8 cellular contexts compared by ENCODE assay signal in genomic region chr19:5803441-5803751, GRCh38. TPM values are rescaled to one million over a fixed set of nuclear protein-coding genes. Genes with fewer than 3 reads are reported as not detected.
DNase-seq lines count a peak whose midpoint lies in the region; ATAC-seq and TF ChIP-seq lines count a peak whose summit lies in the region.

No MANE protein-coding gene starts in this region.

- H3K4me3 ChIP-seq in Karpas-422 (ENCODE audit: low read length), result no peak overlapping the region; the same call in 1 of the 2 replicates
- peak overlapping the region in 1 of 4 donors; percentile 34 for H3K4me3 ChIP-seq in tibial nerve

- 2 to 14% methylated on average over 8 of the region's 8 CpGs for WGBS in tibial nerve, 2 donors

- H2AFZ ChIP-seq in Karpas-422 (ENCODE audit: low read length), result peak overlapping the region; percentile 74; the same call in 1 of the 2 replicates

- H3K27me3 Mint-ChIP-seq in natural killer cell (ENCODE audit: low read depth in 2 of 2), result peaks cover 7 to 54% of the 10 kb centered on the region in 2 donors

- H3K4me1 ChIP-seq in Karpas-422 (ENCODE audit: low read length), result peaks cover 10% of the 10 kb centered on the region
- peaks cover 0 to 41% (median 7%) of the 10 kb centered on the region in 4 donors for H3K4me1 ChIP-seq in tibial nerve

- peaks cover 12 to 19% of the 10 kb centered on the region in 2 donors for H3K4me1 Mint-ChIP-seq in natural killer cell

- no peak for TF ChIP-seq EP300 in tibial nerve (IDR thresholded peaks at IDR 0.05)

- intact Hi-C loops in natural killer cell (cut with micrococcal nuclease), result loop anchor here (5.0 kb wide), 1 partner anchor 219 kb away; no protein-coding TSS in a partner anchor

- peak overlapping the region; percentile 38 for H3K4me2 ChIP-seq in Karpas-422 (ENCODE audit: low read depth, low read length, poor library complexity, severe bottlenecking)

- H3K36me3 ChIP-seq in Karpas-422 (ENCODE audit: insufficient read depth, low read length) (no peaks in the 10 kb centered on the region), tibial nerve (no peaks in the 10 kb centered on the region)

- H3K9me2 ChIP-seq in Karpas-422 (replicated peaks; ENCODE audit: insufficient read depth, low read length), result no peaks in the 10 kb centered on the region

- peak overlapping the region; percentile 78 for H3K4me3 Mint-ChIP-seq in natural killer cell

- TF ChIP-seq POLR2A in tibial nerve (IDR thresholded peaks at IDR 0.05), result no peak

- H3K27ac Mint-ChIP-seq in natural killer cell, result peak overlapping the region in 1 of 2 donors; percentile 91

- peak overlapping the region; percentile 23 for H3K27ac ChIP-seq in C4-2B
- no peak overlapping the region for H3K27ac ChIP-seq in Karpas-422 (ENCODE audit: low read length)
- H3K27ac ChIP-seq in tibial nerve, result no peak overlapping the region

- H3K9ac ChIP-seq in Karpas-422 (ENCODE audit: low read length), result no peak overlapping the region

- H3K27me3 ChIP-seq in Karpas-422 (ENCODE audit: low read length), result no peaks in the 10 kb centered on the region
- H3K27me3 ChIP-seq in tibial nerve, result peaks cover 3 to 81% of the 10 kb centered on the region in 2 donors

- DNase-seq in Karpas-422 (no peak), cerebellar cortex (ENCODE audit: low spot score) (peak; percentile 11), natural killer cell (no peak), tibial nerve (ENCODE audit: low spot score in 2 of 2) (no peak), kidney glomerular epithelial cell (lab: John Stamatoyannopoulos, UW) (no peak), NCI-H2196 (lab: John Stamatoyannopoulos, UW; ENCODE audit: unreplicated experiment) (no peak)

- ATAC-seq in natural killer cell, result no peak
- no peak for ATAC-seq in HG03439 (IDR thresholded peaks at IDR 0.05; ENCODE audit: unreplicated experiment)

- no peaks in the 10 kb centered on the region for H4K20me1 ChIP-seq in Karpas-422 (ENCODE audit: insufficient read depth, low read depth, low read length)

- no peaks in the 10 kb centered on the region for H3K9me3 ChIP-seq in Karpas-422 (ENCODE audit: low read length)
- no peaks in the 10 kb centered on the region for H3K9me3 ChIP-seq in tibial nerve

- no peaks in the 10 kb centered on the region for H3K79me2 ChIP-seq in Karpas-422 (ENCODE audit: low read length)

- no peaks in the 10 kb centered on the region for H3K36me3 Mint-ChIP-seq in natural killer cell

- no peak for TF ChIP-seq CTCF in C4-2B (conservative IDR thresholded peaks at IDR 0.05)
- no peak for TF ChIP-seq CTCF in natural killer cell (IDR thresholded peaks at IDR 0.05)
- TF ChIP-seq CTCF in tibial nerve (IDR thresholded peaks at IDR 0.05), result no peak

- H3K9me3 Mint-ChIP-seq in natural killer cell, result no peaks in the 10 kb centered on the region

RNA-seq across cellular contexts. Expression of gene NRTN, which starts 1.5 kb away (rescaled TPM):
- total RNA-seq in Karpas-422 (2014; rRNA removed; shearing (Covaris generic); ENCODE audit: low replicate concordance), result not detected in 2 replicates
- total RNA-seq in natural killer cell (under 1 TPM in 2 of 3 donors, not detected in 1; 0.33 to 0.34 TPM), tibial nerve (not detected)

RNA-seq across cellular contexts. Expression of gene DUS3L, which starts 12.4 kb away (rescaled TPM):
- total RNA-seq in Karpas-422 (2014; rRNA removed; shearing (Covaris generic); ENCODE audit: low replicate concordance), result 21.7 and 34.0 TPM in 2 replicates
- total RNA-seq in natural killer cell (100 to 1,000 TPM; 116 to 140 (median 128) TPM), tibial nerve (10 to 100 TPM; 33.2 to 75.9 (median 54.2) TPM)

RNA-seq across cellular contexts. Expression of gene PRR22, which starts 18.9 kb away (rescaled TPM):
- 0.29 TPM in 1 of 2 replicates, not detected in the other for total RNA-seq in Karpas-422 (2014; rRNA removed; shearing (Covaris generic); ENCODE audit: low replicate concordance)
- total RNA-seq in natural killer cell (1 to 10 TPM; 2.4 to 5.4 (median 4.2) TPM), tibial nerve (1 to 10 TPM in 3 of 4 donors, under 1 TPM in 1; 0.66 to 6.3 (median 2.3) TPM)

RNA-seq across cellular contexts. Expression of gene FUT6, which starts 36.1 kb away (rescaled TPM):
- not detected in 2 replicates for total RNA-seq in Karpas-422 (2014; rRNA removed; shearing (Covaris generic); ENCODE audit: low replicate concordance)
- under 1 TPM in 1 of 3 donors, not detected in 2; 0.34 TPM for total RNA-seq in natural killer cell
- total RNA-seq in tibial nerve, result not detected

RNA-seq across cellular contexts. Expression of gene FUT3, which starts 47.9 kb away (rescaled TPM):
- not detected in 2 replicates for total RNA-seq in Karpas-422 (2014; rRNA removed; shearing (Covaris generic); ENCODE audit: low replicate concordance)
- not detected for total RNA-seq in natural killer cell
- total RNA-seq in tibial nerve, result under 1 TPM in 1 of 4 donors, not detected in 3; 0.90 TPM
